Comparison of ENCODE assay signal across 35 cellular contexts in genomic region chr9:72133365-72134035, GRCh38. TPM values are rescaled to one million over a fixed set of nuclear protein-coding genes. Genes with fewer than 3 reads are reported as not detected.
"Had no signal": no experiment of that assay in that cellular context is flagged by ENCODE, and none has a peak within 500 bp of the region (broad histone marks: within the 10 kb centered on the region; RNA-seq: fewer than 3 reads in every experiment).

No MANE protein-coding gene starts in this region.

- DNase-seq: caudate nucleus; cerebellar nuclear complex; dorsolateral prefrontal cortex; effector memory CD4-positive, alpha-beta T cell; foreskin keratinocyte; heart left ventricle; hippocampal formation; immature natural killer cell; islet precursor cell; kidney glomerular epithelial cell; mesenchymal stem cell; naive thymus-derived CD8-positive, alpha-beta T cell; nephron progenitor cell; nucleus accumbens; ovary; posterior cingulate gyrus; psoas muscle; right cardiac atrium; stimulated activated CD4-positive, alpha-beta T cell treated with anti-CD3 and anti-CD28 coated beads, Interleukin-15, amount 100 ng/mL, for 24 hours; stimulated activated CD4-positive, alpha-beta T cell treated with anti-CD3 and anti-CD28 coated beads, Interleukin-2, amount 100 ng/mL, for 48 hours; stimulated activated CD8-positive, alpha-beta memory T cell treated with anti-CD3 and anti-CD28 coated beads, Interleukin-4, amount 100 ng/mL, for 48 hours; stimulated activated naive CD4-positive, alpha-beta T cell; stimulated activated naive CD8-positive, alpha-beta T cell treated with anti-CD3 and anti-CD28 coated beads, Interleukin-15, amount 100 ng/mL, for 72 hours; testis; tibial artery; upper lobe of right lung; uterus had no signal

- H3K27ac ChIP-seq: dorsolateral prefrontal cortex, esophagus muscularis mucosa, foreskin keratinocyte, gastroesophageal sphincter, heart left ventricle, ovary, psoas muscle, skin epidermis, testis, tibial artery, upper lobe of right lung, uterus had no signal

- H3K9me3 Mint-ChIP-seq: immature natural killer cell; mesothelial cell of epicardium; stimulated activated naive CD8-positive, alpha-beta T cell treated with anti-CD3 and anti-CD28 coated beads, Interleukin-15, amount 100 ng/mL, for 72 hours had no signal

- H3K36me3 ChIP-seq: esophagus muscularis mucosa, gastroesophageal sphincter, heart left ventricle, ovary, tibial artery, upper lobe of right lung, uterus had no signal

- ATAC-seq: foreskin keratinocyte; gastroesophageal sphincter; heart left ventricle; naive thymus-derived CD8-positive, alpha-beta T cell; psoas muscle; right cardiac atrium; stimulated activated naive CD8-positive, alpha-beta T cell treated with anti-CD3 and anti-CD28 coated beads, Interleukin-15, amount 100 ng/mL, for 72 hours; upper lobe of right lung had no signal

- H3K4me1 Mint-ChIP-seq: immature natural killer cell; mesothelial cell of epicardium; naive thymus-derived CD8-positive, alpha-beta T cell; nephron progenitor cell; stimulated activated naive CD8-positive, alpha-beta T cell treated with anti-CD3 and anti-CD28 coated beads, Interleukin-15, amount 100 ng/mL, for 72 hours had no signal

- H3K4me1 ChIP-seq: esophagus muscularis mucosa, foreskin keratinocyte, gastroesophageal sphincter, heart left ventricle, testis, tibial artery, upper lobe of right lung, uterus had no signal

- H3K9me3 ChIP-seq: esophagus muscularis mucosa, heart left ventricle, ovary, psoas muscle, testis, tibial artery, upper lobe of right lung, uterus had no signal

- H3K27ac Mint-ChIP-seq: immature natural killer cell; mesothelial cell of epicardium; naive thymus-derived CD8-positive, alpha-beta T cell; nephron progenitor cell; stimulated activated naive CD8-positive, alpha-beta T cell treated with anti-CD3 and anti-CD28 coated beads, Interleukin-15, amount 100 ng/mL, for 72 hours had no signal

- H3K27me3 ChIP-seq: dorsolateral prefrontal cortex, esophagus muscularis mucosa, foreskin keratinocyte, gastroesophageal sphincter, heart left ventricle, ovary, testis, tibial artery, upper lobe of right lung, uterus had no signal

- H3K4me3 ChIP-seq: dorsolateral prefrontal cortex, esophagus muscularis mucosa, gastroesophageal sphincter, heart left ventricle, ovary, psoas muscle, skin epidermis, testis, tibial artery, upper lobe of right lung, uterus had no signal

- FAIRE-seq: endothelial cell of umbilical vein had no signal

- H3K27me3 Mint-ChIP-seq: stimulated activated naive CD8-positive, alpha-beta T cell treated with anti-CD3 and anti-CD28 coated beads, Interleukin-15, amount 100 ng/mL, for 72 hours had no signal

- H3K4me3 Mint-ChIP-seq: immature natural killer cell; mesothelial cell of epicardium; naive thymus-derived CD8-positive, alpha-beta T cell; nephron progenitor cell; stimulated activated naive CD8-positive, alpha-beta T cell treated with anti-CD3 and anti-CD28 coated beads, Interleukin-15, amount 100 ng/mL, for 72 hours had no signal

- H3K36me3 Mint-ChIP-seq: immature natural killer cell; mesothelial cell of epicardium; naive thymus-derived CD8-positive, alpha-beta T cell had no signal

RNA-seq across cellular contexts. Expression of gene GDA, which starts 15.7 kb away (rescaled TPM):
- total RNA-seq: endothelial cell of umbilical vein; esophagus muscularis mucosa; fibroblast of lung; gastroesophageal sphincter; lung microvascular endothelial cell; myocyte; naive thymus-derived CD8-positive, alpha-beta T cell had no signal
- polyA plus RNA-seq: endothelial cell of umbilical vein; fibroblast of lung; immature natural killer cell; naive thymus-derived CD8-positive, alpha-beta T cell had no signal
